ENCODE assay signal across 13 cellular contexts in the genomic region with DNA sequence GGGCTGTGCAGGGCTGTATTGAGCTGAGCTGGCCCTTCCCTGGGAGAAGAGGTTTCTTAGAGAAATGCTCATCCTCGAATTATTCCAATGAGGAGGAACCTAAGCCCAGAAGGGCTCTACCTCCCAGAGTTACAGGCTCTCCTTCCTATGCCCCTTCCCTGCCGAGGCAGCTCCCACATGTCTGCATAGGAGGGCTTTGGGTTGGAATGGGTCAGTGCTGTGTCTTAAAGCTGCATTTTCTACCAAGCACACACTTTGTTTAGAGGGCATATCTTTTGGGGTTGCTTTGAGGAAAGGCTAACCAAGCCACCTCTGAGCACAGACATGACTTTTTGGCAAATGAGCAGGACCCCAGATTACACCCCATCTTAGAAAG. TPM values are rescaled to one million over a fixed set of nuclear protein-coding genes. Genes with fewer than 3 reads are reported as not detected.
DNase-seq lines count a peak whose midpoint lies in the region; TF ChIP-seq lines count a peak whose summit lies in the region.
"Had no signal": no experiment of that assay in that cellular context is flagged by ENCODE, and none has a peak within 500 bp of the region (broad histone marks: within the 10 kb centered on the region; RNA-seq: fewer than 3 reads in every experiment).

No MANE protein-coding gene starts in this region.

- H3K4me3 ChIP-seq in AG04449 (ENCODE audit: low read depth, low read length) (peak overlapping the region; percentile 10), OCI-LY7 (ENCODE audit: low read depth, low read length, poor library complexity, severe bottlenecking) (peak overlapping the region; percentile 23)
- H3K4me3 ChIP-seq: heart right ventricle had no signal

- H3K4me3 Mint-ChIP-seq in dendritic cell treated with granulocyte-macrophage colony-stimulating factor and Interleukin-4, amounts not matched to agents 40 ng/mL and 50 ng/mL, for 4 days: peak overlapping the region; percentile 4
- no peak overlapping the region for H3K4me3 Mint-ChIP-seq in progenitor cell of endocrine pancreas (ENCODE audit: low read depth)

- no peaks in the 10 kb centered on the region for H3K36me3 ChIP-seq in OCI-LY7 (ENCODE audit: insufficient read depth, low read length)

- peak overlapping the region; percentile 72 for H3K4me2 ChIP-seq in OCI-LY7 (ENCODE audit: low read length)

- H2AFZ ChIP-seq in OCI-LY7 (ENCODE audit: low read length): no peak overlapping the region

- CTCF ChIA-PET in AG04449 (lab: Yijun Ruan, JAX) (interaction anchor here (0.7 to 1.6 kb wide), 5 partner anchors 9 to 140 kb away, joined by 3 to 6 read pairs (median 3); partner anchors contain the start of gene NEK6), OCI-LY7 (lab: Charles Lee; ENCODE audit: unreplicated experiment) (interaction anchor here (1.2 kb wide), 1 partner anchor 140 kb away, joined by 4 read pairs; no protein-coding TSS in a partner anchor)

- peak overlapping the region; percentile 90 for H3K27ac Mint-ChIP-seq in dendritic cell treated with granulocyte-macrophage colony-stimulating factor and Interleukin-4, amounts not matched to agents 40 ng/mL and 50 ng/mL, for 4 days
- H3K27ac Mint-ChIP-seq in progenitor cell of endocrine pancreas: peak overlapping the region; percentile 74
- H3K27ac Mint-ChIP-seq: activated T-helper 2 cell treated with anti-CD3 and anti-CD28 coated beads, Interferon-gamma antibody, Interleukin-2, Interleukin-4, amounts not matched to agents 10 μg/mL and 5 μg/mL and 100 μg/mL, durations not matched to agents 14 hours and 24 hours and 36 hours had no signal

- no peak for DNase-seq in AG04449 (ENCODE audit: low read depth, low spot score)
- DNase-seq in OCI-LY7 (ENCODE audit: low spot score): no peak
- no peak for DNase-seq in progenitor cell of endocrine pancreas (ENCODE audit: low spot score, unreplicated experiment)
- no peak for DNase-seq in occipital lobe (lab: John Stamatoyannopoulos, UW)
- no peak for DNase-seq in stimulated activated CD4-positive, alpha-beta T cell treated with anti-CD3 and anti-CD28 coated beads, Interleukin-2, amount 100 ng/mL, for 24 hours
- DNase-seq in NCI-H146 treated with DMSO at 0.1 percent for 48 hours (lab: John Stamatoyannopoulos, UW; ENCODE audit: unreplicated experiment): no peak
- no peak for DNase-seq in head of caudate nucleus
- DNase-seq: GOT3; heart right ventricle; mesendoderm; stimulated activated CD8-positive, alpha-beta memory T cell treated with anti-CD3 and anti-CD28 coated beads, Interleukin-4, amount 100 ng/mL, for 48 hours had no signal

- no peaks in the 10 kb centered on the region; the same call in 1 of the 2 replicates for H4K20me1 ChIP-seq in OCI-LY7 (ENCODE audit: insufficient read depth, low read length)

- POLR2A ChIA-PET in AG04449 (lab: Yijun Ruan, JAX): interaction anchor here (0.9 to 1.8 kb wide), 2 partner anchors 10 to 14 kb away, joined by 3 to 4 read pairs; no protein-coding TSS in a partner anchor
- POLR2A ChIA-PET in OCI-LY7 (lab: Charles Lee): interaction anchor here (1.1 to 1.2 kb wide), 2 partner anchors 20 to 65 kb away, joined by 3 to 4 read pairs; no protein-coding TSS in a partner anchor

- peak overlapping the region; percentile 76 for H3K27ac ChIP-seq in OCI-LY7 (ENCODE audit: low read depth, low read length, poor library complexity, severe bottlenecking)

- no TSS peak for BruUV-seq in OCI-LY7 (replicated peaks; lab: Mats Ljungman, UMichigan)

- H3K36me3 Mint-ChIP-seq in dendritic cell treated with granulocyte-macrophage colony-stimulating factor and Interleukin-4, amounts not matched to agents 40 ng/mL and 50 ng/mL, for 4 days (ENCODE audit: low read depth): peaks cover 91% of the 10 kb centered on the region
- no peaks in the 10 kb centered on the region for H3K36me3 Mint-ChIP-seq in progenitor cell of endocrine pancreas (ENCODE audit: insufficient read depth)

- H3K27me3 Mint-ChIP-seq in dendritic cell treated with granulocyte-macrophage colony-stimulating factor and Interleukin-4, amounts not matched to agents 40 ng/mL and 50 ng/mL, for 4 days: no peaks in the 10 kb centered on the region
- H3K27me3 Mint-ChIP-seq in progenitor cell of endocrine pancreas: no peaks in the 10 kb centered on the region

- no peaks in the 10 kb centered on the region for H3K9me3 ChIP-seq in OCI-LY7 (ENCODE audit: low read length)
- H3K9me3 ChIP-seq: heart right ventricle had no signal

- H3K4me1 ChIP-seq in OCI-LY7 (ENCODE audit: insufficient read depth, low read length, poor library complexity, severe bottlenecking): peaks cover 82% of the 10 kb centered on the region

- no peaks in the 10 kb centered on the region for H3K9me3 Mint-ChIP-seq in dendritic cell treated with granulocyte-macrophage colony-stimulating factor and Interleukin-4, amounts not matched to agents 40 ng/mL and 50 ng/mL, for 4 days
- H3K9me3 Mint-ChIP-seq in progenitor cell of endocrine pancreas (ENCODE audit: low read depth): no peaks in the 10 kb centered on the region
- H3K9me3 Mint-ChIP-seq: activated T-helper 2 cell treated with anti-CD3 and anti-CD28 coated beads, Interferon-gamma antibody, Interleukin-2, Interleukin-4, amounts not matched to agents 10 μg/mL and 5 μg/mL and 100 μg/mL, durations not matched to agents 14 hours and 24 hours and 36 hours had no signal

- H3K4me1 Mint-ChIP-seq in dendritic cell treated with granulocyte-macrophage colony-stimulating factor and Interleukin-4, amounts not matched to agents 40 ng/mL and 50 ng/mL, for 4 days (ENCODE audit: low read depth): peaks cover 97% of the 10 kb centered on the region
- H3K4me1 Mint-ChIP-seq in progenitor cell of endocrine pancreas (ENCODE audit: low read depth): peaks cover 16% of the 10 kb centered on the region

- TF ChIP-seq CTCF in AG04449 (IDR thresholded peaks at IDR 0.05; ENCODE audit: insufficient read depth, low read length, missing control alignments) (no peak), OCI-LY7 (conservative IDR thresholded peaks at IDR 0.05; ENCODE audit: low read length) (no peak), progenitor cell of endocrine pancreas (IDR thresholded peaks at IDR 0.05; ENCODE audit: unreplicated experiment) (no peak)

- no peaks in the 10 kb centered on the region for H3K9me2 ChIP-seq in OCI-LY7 (ENCODE audit: insufficient read depth, low read length)

- peaks cover 18% of the 10 kb centered on the region; the same call in 1 of the 2 replicates for H3K79me2 ChIP-seq in OCI-LY7 (ENCODE audit: insufficient read depth, low read depth, low read length)

- intact Hi-C loops in OCI-LY7 (cut with micrococcal nuclease; ENCODE audit: unreplicated experiment) (no loop called here), head of caudate nucleus (cut with DNase I) (no loop called here)
- intact Hi-C loops in dendritic cell treated with granulocyte-macrophage colony-stimulating factor and Interleukin-4, amounts not matched to agents 40 ng/mL and 50 ng/mL, for 4 days (cut with micrococcal nuclease): no loop called here

RNA-seq across cellular contexts. Expression of gene NEK6, which starts 9.1 kb away (rescaled TPM):
- total RNA-seq in OCI-LY7 (2014; rRNA removed; shearing (Covaris generic)): 4.4 and 5.6 TPM in 2 replicates
- total RNA-seq in OCI-LY7 (2022) (12.1 and 16.4 TPM in 2 replicates), progenitor cell of endocrine pancreas (23.9 and 24.4 TPM in 2 replicates), occipital lobe (26.2 TPM)
